1 cellular context compared by ENCODE assay signal in the genomic region with DNA sequence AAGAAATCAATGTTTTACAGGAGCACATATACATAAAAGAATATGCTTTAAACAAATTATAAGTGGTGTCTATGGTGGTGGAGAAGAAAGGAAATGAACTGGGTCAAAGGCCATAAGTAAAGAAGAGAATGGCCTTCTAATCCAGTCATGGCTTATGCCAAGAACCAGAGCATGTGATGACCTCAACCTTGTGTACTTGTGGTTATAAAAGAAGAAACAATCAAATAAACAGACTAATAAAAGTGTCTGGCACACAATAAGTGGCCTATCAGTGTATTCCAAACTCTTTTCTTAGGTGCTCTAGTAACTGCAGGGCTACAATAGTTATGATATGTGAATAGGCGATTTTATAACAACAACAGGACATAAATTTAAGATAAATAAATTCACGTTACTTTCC.
TF ChIP-seq lines count a peak whose summit lies in the region.

No MANE protein-coding gene starts in this region.

TF ChIP-seq in IMR-90, 13 proteins besides CTCF, POLR2A, EP300 and RAD21:
- TF ChIP-seq MXI1 (IDR thresholded peaks at IDR 0.05; ENCODE audit: borderline replicate concordance, low read depth, low read length) (no peak), MAZ (IDR thresholded peaks at IDR 0.05; ENCODE audit: borderline replicate concordance, low read depth, low read length) (no peak), MAFK (IDR thresholded peaks at IDR 0.05; ENCODE audit: low read depth, low read length) (no peak), NFE2L2 (IDR thresholded peaks at IDR 0.05; ENCODE audit: low read depth, low read length) (no peak), SMC3 (IDR thresholded peaks at IDR 0.05; ENCODE audit: low read depth, low read length) (no peak), RCOR1 (IDR thresholded peaks at IDR 0.05; ENCODE audit: insufficient replicate concordance, low read length) (no peak), BHLHE40 (IDR thresholded peaks at IDR 0.05; ENCODE audit: low read depth, low read length) (no peak), RFX5 (IDR thresholded peaks at IDR 0.05; ENCODE audit: low read depth, low read length) (no peak), CEBPB (IDR thresholded peaks at IDR 0.05; ENCODE audit: low read depth, low read length) (no peak), CHD1 (IDR thresholded peaks at IDR 0.05; ENCODE audit: low read depth, low read length) (no peak), FOS (IDR thresholded peaks at IDR 0.05; ENCODE audit: low read depth, low read length) (no peak)
- TF ChIP-seq, protein P1, sequence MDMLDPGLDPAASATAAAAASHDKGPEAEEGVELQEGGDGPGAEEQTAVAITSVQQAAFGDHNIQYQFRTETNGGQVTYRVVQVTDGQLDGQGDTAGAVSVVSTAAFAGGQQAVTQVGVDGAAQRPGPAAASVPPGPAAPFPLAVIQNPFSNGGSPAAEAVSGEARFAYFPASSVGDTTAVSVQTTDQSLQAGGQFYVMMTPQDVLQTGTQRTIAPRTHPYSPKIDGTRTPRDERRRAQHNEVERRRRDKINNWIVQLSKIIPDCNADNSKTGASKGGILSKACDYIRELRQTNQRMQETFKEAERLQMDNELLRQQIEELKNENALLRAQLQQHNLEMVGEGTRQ (IDR thresholded peaks at IDR 0.05; ENCODE audit: low read depth, low read length) = no peak
- TF ChIP-seq, protein P2, sequence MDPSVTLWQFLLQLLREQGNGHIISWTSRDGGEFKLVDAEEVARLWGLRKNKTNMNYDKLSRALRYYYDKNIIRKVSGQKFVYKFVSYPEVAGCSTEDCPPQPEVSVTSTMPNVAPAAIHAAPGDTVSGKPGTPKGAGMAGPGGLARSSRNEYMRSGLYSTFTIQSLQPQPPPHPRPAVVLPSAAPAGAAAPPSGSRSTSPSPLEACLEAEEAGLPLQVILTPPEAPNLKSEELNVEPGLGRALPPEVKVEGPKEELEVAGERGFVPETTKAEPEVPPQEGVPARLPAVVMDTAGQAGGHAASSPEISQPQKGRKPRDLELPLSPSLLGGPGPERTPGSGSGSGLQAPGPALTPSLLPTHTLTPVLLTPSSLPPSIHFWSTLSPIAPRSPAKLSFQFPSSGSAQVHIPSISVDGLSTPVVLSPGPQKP (IDR thresholded peaks at IDR 0.05; ENCODE audit: borderline replicate concordance, low read depth, low read length) = no peak
